ENCODE assay signal across 1 cellular context in the genomic region with DNA sequence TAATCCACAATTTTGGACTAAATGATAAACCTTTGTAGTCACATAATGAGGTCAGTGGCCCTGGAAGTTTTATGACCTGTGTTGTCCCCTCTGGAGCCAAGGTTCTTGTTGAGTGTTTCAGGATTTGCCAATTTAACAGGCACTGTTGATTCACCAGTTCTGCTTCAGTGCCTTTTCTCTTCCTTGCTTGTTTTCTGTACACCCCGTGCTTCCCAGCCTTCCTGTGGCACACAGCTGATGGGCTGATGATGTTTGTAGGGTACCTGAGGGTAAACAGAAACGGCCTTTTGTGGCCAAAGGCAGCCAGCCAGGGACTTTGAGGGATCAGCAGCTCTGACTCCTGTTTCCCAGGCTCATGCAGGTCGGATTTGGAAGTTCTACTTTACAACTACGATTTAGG.
TF ChIP-seq lines count a peak whose summit lies in the region.

No MANE protein-coding gene starts in this region.

TF ChIP-seq in GM23338, 12 proteins besides CTCF, POLR2A, EP300 and RAD21 (continued from another document):
- TF ChIP-seq, protein P1, sequence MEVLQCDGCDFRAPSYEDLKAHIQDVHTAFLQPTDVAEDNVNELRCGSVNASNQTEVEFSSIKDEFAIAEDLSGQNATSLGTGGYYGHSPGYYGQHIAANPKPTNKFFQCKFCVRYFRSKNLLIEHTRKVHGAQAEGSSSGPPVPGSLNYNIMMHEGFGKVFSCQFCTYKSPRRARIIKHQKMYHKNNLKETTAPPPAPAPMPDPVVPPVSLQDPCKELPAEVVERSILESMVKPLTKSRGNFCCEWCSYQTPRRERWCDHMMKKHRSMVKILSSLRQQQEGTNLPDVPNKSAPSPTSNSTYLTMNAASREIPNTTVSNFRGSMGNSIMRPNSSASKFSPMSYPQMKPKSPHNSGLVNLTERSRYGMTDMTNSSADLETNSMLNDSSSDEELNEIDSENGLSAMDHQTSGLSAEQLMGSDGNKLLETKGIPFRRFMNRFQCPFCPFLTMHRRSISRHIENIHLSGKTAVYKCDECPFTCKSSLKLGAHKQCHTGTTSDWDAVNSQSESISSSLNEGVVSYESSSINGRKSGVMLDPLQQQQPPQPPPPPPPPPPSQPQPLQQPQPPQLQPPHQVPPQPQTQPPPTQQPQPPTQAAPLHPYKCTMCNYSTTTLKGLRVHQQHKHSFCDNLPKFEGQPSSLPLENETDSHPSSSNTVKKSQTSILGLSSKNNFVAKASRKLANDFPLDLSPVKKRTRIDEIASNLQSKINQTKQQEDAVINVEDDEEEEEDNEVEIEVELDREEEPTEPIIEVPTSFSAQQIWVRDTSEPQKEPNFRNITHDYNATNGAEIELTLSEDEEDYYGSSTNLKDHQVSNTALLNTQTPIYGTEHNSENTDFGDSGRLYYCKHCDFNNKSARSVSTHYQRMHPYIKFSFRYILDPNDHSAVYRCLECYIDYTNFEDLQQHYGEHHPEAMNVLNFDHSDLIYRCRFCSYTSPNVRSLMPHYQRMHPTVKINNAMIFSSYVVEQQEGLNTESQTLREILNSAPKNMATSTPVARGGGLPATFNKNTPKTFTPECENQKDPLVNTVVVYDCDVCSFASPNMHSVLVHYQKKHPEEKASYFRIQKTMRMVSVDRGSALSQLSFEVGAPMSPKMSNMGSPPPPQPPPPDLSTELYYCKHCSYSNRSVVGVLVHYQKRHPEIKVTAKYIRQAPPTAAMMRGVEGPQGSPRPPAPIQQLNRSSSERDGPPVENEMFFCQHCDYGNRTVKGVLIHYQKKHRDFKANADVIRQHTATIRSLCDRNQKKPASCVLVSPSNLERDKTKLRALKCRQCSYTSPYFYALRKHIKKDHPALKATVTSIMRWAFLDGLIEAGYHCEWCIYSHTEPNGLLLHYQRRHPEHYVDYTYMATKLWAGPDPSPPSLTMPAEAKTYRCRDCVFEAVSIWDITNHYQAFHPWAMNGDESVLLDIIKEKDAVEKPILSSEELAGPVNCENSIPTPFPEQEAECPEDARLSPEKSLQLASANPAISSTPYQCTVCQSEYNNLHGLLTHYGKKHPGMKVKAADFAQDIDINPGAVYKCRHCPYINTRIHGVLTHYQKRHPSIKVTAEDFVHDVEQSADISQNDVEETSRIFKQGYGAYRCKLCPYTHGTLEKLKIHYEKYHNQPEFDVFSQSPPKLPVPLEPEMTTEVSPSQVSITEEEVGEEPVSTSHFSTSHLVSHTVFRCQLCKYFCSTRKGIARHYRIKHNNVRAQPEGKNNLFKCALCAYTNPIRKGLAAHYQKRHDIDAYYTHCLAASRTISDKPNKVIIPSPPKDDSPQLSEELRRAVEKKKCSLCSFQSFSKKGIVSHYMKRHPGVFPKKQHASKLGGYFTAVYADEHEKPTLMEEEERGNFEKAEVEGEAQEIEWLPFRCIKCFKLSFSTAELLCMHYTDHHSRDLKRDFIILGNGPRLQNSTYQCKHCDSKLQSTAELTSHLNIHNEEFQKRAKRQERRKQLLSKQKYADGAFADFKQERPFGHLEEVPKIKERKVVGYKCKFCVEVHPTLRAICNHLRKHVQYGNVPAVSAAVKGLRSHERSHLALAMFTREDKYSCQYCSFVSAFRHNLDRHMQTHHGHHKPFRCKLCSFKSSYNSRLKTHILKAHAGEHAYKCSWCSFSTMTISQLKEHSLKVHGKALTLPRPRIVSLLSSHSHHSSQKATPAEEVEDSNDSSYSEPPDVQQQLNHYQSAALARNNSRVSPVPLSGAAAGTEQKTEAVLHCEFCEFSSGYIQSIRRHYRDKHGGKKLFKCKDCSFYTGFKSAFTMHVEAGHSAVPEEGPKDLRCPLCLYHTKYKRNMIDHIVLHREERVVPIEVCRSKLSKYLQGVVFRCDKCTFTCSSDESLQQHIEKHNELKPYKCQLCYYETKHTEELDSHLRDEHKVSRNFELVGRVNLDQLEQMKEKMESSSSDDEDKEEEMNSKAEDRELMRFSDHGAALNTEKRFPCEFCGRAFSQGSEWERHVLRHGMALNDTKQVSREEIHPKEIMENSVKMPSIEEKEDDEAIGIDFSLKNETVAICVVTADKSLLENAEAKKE (CRISPR knock-in tag; IDR thresholded peaks at IDR 0.05), result no peak
- TF ChIP-seq, protein P2, sequence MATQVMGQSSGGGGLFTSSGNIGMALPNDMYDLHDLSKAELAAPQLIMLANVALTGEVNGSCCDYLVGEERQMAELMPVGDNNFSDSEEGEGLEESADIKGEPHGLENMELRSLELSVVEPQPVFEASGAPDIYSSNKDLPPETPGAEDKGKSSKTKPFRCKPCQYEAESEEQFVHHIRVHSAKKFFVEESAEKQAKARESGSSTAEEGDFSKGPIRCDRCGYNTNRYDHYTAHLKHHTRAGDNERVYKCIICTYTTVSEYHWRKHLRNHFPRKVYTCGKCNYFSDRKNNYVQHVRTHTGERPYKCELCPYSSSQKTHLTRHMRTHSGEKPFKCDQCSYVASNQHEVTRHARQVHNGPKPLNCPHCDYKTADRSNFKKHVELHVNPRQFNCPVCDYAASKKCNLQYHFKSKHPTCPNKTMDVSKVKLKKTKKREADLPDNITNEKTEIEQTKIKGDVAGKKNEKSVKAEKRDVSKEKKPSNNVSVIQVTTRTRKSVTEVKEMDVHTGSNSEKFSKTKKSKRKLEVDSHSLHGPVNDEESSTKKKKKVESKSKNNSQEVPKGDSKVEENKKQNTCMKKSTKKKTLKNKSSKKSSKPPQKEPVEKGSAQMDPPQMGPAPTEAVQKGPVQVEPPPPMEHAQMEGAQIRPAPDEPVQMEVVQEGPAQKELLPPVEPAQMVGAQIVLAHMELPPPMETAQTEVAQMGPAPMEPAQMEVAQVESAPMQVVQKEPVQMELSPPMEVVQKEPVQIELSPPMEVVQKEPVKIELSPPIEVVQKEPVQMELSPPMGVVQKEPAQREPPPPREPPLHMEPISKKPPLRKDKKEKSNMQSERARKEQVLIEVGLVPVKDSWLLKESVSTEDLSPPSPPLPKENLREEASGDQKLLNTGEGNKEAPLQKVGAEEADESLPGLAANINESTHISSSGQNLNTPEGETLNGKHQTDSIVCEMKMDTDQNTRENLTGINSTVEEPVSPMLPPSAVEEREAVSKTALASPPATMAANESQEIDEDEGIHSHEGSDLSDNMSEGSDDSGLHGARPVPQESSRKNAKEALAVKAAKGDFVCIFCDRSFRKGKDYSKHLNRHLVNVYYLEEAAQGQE (IDR thresholded peaks at IDR 0.05; ENCODE audit: unreplicated experiment), result no peak
- TF ChIP-seq ZNF331 (CRISPR knock-in tag; IDR thresholded peaks at IDR 0.05; ENCODE audit: low read depth) (no peak), NANOG (IDR thresholded peaks at IDR 0.05; ENCODE audit: borderline replicate concordance) (no peak), CREB1 (CRISPR knock-in tag; IDR thresholded peaks at IDR 0.05; ENCODE audit: low read depth) (no peak), ZNF114 (CRISPR knock-in tag; IDR thresholded peaks at IDR 0.05) (no peak), EZH2phosphoT487 (IDR thresholded peaks at IDR 0.05; ENCODE audit: unreplicated experiment) (no peak), JUNB (IDR thresholded peaks at IDR 0.05; ENCODE audit: unreplicated experiment) (no peak), POLR2AphosphoS5 (IDR thresholded peaks at IDR 0.05; ENCODE audit: low read depth) (no peak), STAT1 (IDR thresholded peaks at IDR 0.05; ENCODE audit: unreplicated experiment) (no peak)
- TF ChIP-seq, protein P3, sequence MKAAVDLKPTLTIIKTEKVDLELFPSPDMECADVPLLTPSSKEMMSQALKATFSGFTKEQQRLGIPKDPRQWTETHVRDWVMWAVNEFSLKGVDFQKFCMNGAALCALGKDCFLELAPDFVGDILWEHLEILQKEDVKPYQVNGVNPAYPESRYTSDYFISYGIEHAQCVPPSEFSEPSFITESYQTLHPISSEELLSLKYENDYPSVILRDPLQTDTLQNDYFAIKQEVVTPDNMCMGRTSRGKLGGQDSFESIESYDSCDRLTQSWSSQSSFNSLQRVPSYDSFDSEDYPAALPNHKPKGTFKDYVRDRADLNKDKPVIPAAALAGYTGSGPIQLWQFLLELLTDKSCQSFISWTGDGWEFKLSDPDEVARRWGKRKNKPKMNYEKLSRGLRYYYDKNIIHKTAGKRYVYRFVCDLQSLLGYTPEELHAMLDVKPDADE (IDR thresholded peaks at IDR 0.05), result no peak
